8 cellular contexts compared by ENCODE assay signal in genomic region chr1:97920832-97921571, GRCh38. TPM values are rescaled to one million over a fixed set of nuclear protein-coding genes. Genes with fewer than 3 reads are reported as not detected.
DNase-seq lines count a peak whose midpoint lies in the region; ATAC-seq, FAIRE-seq and TF ChIP-seq lines count a peak whose summit lies in the region.

TSS of gene DPYD (minus strand) at chr1:97921034. CDS start at chr1:97920922, 112 bp downstream.

- DNase-seq in COR-L47 (lab: John Stamatoyannopoulos, UW) (peak; percentile 91), HTR-8/SVneo (ENCODE audit: insufficient read length, low spot score) (peak; percentile 57), NT2/D1 (ENCODE audit: low read depth, low spot score) (peak; percentile 72), endothelial cell (ENCODE audit: low spot score) (peak; percentile 87), midbrain (lab: John Stamatoyannopoulos, UW) (peak; percentile 89)
- peak; percentile 51 for DNase-seq in activated CD8-positive, alpha-beta memory T cell treated with anti-CD3 and anti-CD28 coated beads, Interleukin-2, amount 50 U/mL, for 24 hours (ENCODE audit: extremely low read depth)
- DNase-seq in stimulated activated CD8-positive, alpha-beta memory T cell treated with anti-CD3 and anti-CD28 coated beads, Interleukin-2, amount 100 ng/mL, for 1 hour (ENCODE audit: low read depth in 2 of 2): peak; percentile 66 to 68

- FAIRE-seq in HTR-8/SVneo (lab: Jason Lieb, UNC): peak; percentile 48

- peak within 1 kb of the TSS; percentile 54 for H3K27ac Mint-ChIP-seq in endothelial cell (ENCODE audit: unreplicated experiment)

- no peaks in the 10 kb centered on the region for H3K9me3 Mint-ChIP-seq in endothelial cell (ENCODE audit: unreplicated experiment)

- H3K4me3 Mint-ChIP-seq in endothelial cell (ENCODE audit: unreplicated experiment): peak within 1 kb of the TSS; percentile 93

- peak within 1 kb of the TSS; percentile 76 for H3K9ac ChIP-seq in NT2/D1 (ENCODE audit: insufficient read length, low read depth)

- peaks cover 9% of the 10 kb centered on the region for H3K4me1 Mint-ChIP-seq in endothelial cell (ENCODE audit: unreplicated experiment)

- ATAC-seq in GM21381 (IDR thresholded peaks at IDR 0.05; ENCODE audit: unreplicated experiment): peak; percentile 90

- H3K4me3 ChIP-seq in NT2/D1 (ENCODE audit: insufficient read length, low read depth): peak within 1 kb of the TSS; percentile 74

- peaks cover 21% of the 10 kb centered on the region for H3K27me3 ChIP-seq in NT2/D1 (ENCODE audit: insufficient read depth, insufficient read length)

- no peaks in the 10 kb centered on the region for H3K9me3 ChIP-seq in NT2/D1 (ENCODE audit: insufficient read depth, low read length)

- H3K27me3 Mint-ChIP-seq in endothelial cell (ENCODE audit: unreplicated experiment): no peaks in the 10 kb centered on the region

- no peaks in the 10 kb centered on the region for H3K4me1 ChIP-seq in NT2/D1 (ENCODE audit: insufficient read depth, insufficient read length)

- TF ChIP-seq CTCF in endothelial cell (IDR thresholded peaks at IDR 0.05; ENCODE audit: unreplicated experiment): no peak

- no peaks in the 10 kb centered on the region for H3K36me3 Mint-ChIP-seq in endothelial cell (ENCODE audit: low read depth, unreplicated experiment)

- no peaks in the 10 kb centered on the region for H3K36me3 ChIP-seq in NT2/D1 (ENCODE audit: insufficient read depth, insufficient read length, low read length)

RNA-seq across cellular contexts. Expression of gene DPYD, which starts in this region (rescaled TPM):
- total RNA-seq in endothelial cell (ENCODE audit: unreplicated experiment): 3.4 TPM

Comparison
In these comparisons a context has a peak if more than half of its experiments do, and no peak if none do; other contexts are left out.
1. Peak in every context shown above with its lines: DNase-seq, ATAC-seq and H3K4me3 ChIP-seq.